Comparison of ENCODE assay signal across 14 cellular contexts in genomic region chr5:161096591-161096990, GRCh38.
"Had no signal": no experiment of that assay in that cellular context is flagged by ENCODE, and none has a peak within 500 bp of the region (broad histone marks: within the 10 kb centered on the region; RNA-seq: fewer than 3 reads in every experiment).

No MANE protein-coding gene starts in this region.

- ATAC-seq: activated CD4-positive, alpha-beta T cell treated with anti-CD3 and anti-CD28 coated beads for 36 hours; gastroesophageal sphincter; heart right ventricle; left ventricle myocardium superior; stimulated activated naive B cell treated with anti-CD40 and anti-IgM and Interleukin-4, amounts not matched to agents 10 μg/mL and 1 μg/mL and 100 μg/mL, for 72 hours had no signal

- H3K27me3 ChIP-seq: dorsolateral prefrontal cortex, ovary, thyroid gland had no signal

- DNase-seq: activated CD4-positive, alpha-beta T cell treated with anti-CD3 and anti-CD28 coated beads for 36 hours; activated CD4-positive, alpha-beta T cell treated with anti-CD3 and anti-CD28 coated beads, Interleukin-2, amount 50 U/mL, for 48 hours; activated naive CD8-positive, alpha-beta T cell treated with anti-CD3 and anti-CD28 coated beads for 36 hours; amniotic stem cell; dorsolateral prefrontal cortex; heart right ventricle; immature natural killer cell; kidney glomerular epithelial cell; left ventricle myocardium superior; naive B cell; ovary; stimulated activated naive B cell treated with anti-CD40 and anti-IgM and Interleukin-4, amounts not matched to agents 10 μg/mL and 1 μg/mL and 100 μg/mL, for 72 hours; thyroid gland had no signal

- H3K9me3 ChIP-seq: gastroesophageal sphincter, ovary, thyroid gland had no signal

- H3K36me3 ChIP-seq: gastroesophageal sphincter, heart right ventricle, ovary, thyroid gland had no signal

- H3K4me1 ChIP-seq: gastroesophageal sphincter, heart right ventricle, thyroid gland had no signal

- H3K4me3 ChIP-seq: gastroesophageal sphincter, heart right ventricle, ovary, thyroid gland had no signal
